Comparison of ENCODE assay signal across 1 cellular context in the genomic region with DNA sequence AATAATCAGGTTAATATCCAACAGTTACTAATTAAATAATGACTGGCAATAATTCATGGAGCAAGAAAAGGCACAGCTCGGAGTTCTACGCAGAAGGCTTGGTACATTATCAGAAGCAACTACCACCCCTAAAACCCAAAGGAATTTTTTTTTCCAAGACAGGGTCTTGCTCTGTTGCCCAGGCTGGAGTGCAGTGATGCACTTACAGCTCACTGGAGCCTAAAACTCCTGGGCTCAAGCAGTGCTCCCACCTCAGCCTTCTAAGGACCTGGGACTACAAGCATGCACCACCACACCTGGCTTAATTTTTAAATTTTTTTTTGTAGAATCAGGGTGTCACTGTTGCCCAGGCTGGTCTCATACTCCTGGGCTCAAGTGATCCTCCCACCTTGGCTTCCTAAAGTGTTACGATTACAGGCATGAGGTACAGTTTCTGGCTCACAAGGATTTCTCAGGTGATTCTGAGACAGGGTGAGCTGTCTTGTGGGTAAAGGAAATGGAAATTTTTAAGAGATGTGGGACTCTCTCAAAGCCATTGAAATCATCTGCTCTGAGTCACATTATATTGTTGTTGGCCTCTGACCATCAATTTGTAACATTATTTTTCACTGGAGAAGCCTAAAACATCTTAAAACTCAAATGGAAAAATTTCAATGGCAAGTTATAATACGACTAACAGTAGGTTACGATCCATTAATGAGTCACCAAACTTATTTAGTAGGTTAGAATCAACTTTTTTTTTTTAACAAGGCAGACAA.
TF ChIP-seq lines count a peak whose summit lies in the region.

No MANE protein-coding gene starts in this region.

TF ChIP-seq in SK-N-SH treated with all-trans-retinoic acid at 6 μM for 48 hours, 23 proteins besides CTCF, POLR2A, EP300 and RAD21 (continued from another document):
- TF ChIP-seq, protein P1, sequence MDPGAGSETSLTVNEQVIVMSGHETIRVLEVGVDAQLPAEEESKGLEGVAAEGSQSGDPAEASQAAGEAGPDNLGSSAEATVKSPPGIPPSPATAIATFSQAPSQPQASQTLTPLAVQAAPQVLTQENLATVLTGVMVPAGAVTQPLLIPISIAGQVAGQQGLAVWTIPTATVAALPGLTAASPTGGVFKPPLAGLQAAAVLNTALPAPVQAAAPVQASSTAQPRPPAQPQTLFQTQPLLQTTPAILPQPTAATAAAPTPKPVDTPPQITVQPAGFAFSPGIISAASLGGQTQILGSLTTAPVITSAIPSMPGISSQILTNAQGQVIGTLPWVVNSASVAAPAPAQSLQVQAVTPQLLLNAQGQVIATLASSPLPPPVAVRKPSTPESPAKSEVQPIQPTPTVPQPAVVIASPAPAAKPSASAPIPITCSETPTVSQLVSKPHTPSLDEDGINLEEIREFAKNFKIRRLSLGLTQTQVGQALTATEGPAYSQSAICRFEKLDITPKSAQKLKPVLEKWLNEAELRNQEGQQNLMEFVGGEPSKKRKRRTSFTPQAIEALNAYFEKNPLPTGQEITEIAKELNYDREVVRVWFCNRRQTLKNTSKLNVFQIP (CRISPR knock-in tag; IDR thresholded peaks at IDR 0.05; ENCODE audit: borderline replicate concordance, low read depth), result no peak
- TF ChIP-seq ZFP30 (CRISPR knock-in tag; IDR thresholded peaks at IDR 0.05), result no peak
- no peak for TF ChIP-seq ARNTL (CRISPR knock-in tag; IDR thresholded peaks at IDR 0.05; ENCODE audit: borderline replicate concordance, low read depth)
- no peak for TF ChIP-seq CSDC2 (CRISPR knock-in tag; IDR thresholded peaks at IDR 0.05)
- TF ChIP-seq, protein P2, sequence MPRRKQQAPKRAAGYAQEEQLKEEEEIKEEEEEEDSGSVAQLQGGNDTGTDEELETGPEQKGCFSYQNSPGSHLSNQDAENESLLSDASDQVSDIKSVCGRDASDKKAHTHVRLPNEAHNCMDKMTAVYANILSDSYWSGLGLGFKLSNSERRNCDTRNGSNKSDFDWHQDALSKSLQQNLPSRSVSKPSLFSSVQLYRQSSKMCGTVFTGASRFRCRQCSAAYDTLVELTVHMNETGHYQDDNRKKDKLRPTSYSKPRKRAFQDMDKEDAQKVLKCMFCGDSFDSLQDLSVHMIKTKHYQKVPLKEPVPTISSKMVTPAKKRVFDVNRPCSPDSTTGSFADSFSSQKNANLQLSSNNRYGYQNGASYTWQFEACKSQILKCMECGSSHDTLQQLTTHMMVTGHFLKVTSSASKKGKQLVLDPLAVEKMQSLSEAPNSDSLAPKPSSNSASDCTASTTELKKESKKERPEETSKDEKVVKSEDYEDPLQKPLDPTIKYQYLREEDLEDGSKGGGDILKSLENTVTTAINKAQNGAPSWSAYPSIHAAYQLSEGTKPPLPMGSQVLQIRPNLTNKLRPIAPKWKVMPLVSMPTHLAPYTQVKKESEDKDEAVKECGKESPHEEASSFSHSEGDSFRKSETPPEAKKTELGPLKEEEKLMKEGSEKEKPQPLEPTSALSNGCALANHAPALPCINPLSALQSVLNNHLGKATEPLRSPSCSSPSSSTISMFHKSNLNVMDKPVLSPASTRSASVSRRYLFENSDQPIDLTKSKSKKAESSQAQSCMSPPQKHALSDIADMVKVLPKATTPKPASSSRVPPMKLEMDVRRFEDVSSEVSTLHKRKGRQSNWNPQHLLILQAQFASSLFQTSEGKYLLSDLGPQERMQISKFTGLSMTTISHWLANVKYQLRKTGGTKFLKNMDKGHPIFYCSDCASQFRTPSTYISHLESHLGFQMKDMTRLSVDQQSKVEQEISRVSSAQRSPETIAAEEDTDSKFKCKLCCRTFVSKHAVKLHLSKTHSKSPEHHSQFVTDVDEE (CRISPR knock-in tag; IDR thresholded peaks at IDR 0.05), result no peak
- TF ChIP-seq ZNF565 (CRISPR knock-in tag; conservative IDR thresholded peaks at IDR 0.05; ENCODE audit: low read depth), result no peak
- TF ChIP-seq, protein P3, sequence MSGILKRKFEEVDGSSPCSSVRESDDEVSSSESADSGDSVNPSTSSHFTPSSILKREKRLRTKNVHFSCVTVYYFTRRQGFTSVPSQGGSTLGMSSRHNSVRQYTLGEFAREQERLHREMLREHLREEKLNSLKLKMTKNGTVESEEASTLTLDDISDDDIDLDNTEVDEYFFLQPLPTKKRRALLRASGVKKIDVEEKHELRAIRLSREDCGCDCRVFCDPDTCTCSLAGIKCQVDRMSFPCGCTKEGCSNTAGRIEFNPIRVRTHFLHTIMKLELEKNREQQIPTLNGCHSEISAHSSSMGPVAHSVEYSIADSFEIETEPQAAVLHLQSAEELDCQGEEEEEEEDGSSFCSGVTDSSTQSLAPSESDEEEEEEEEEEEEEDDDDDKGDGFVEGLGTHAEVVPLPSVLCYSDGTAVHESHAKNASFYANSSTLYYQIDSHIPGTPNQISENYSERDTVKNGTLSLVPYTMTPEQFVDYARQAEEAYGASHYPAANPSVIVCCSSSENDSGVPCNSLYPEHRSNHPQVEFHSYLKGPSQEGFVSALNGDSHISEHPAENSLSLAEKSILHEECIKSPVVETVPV (CRISPR knock-in tag; IDR thresholded peaks at IDR 0.05), result no peak
